Comparison of ENCODE assay signal across 10 cellular contexts in genomic region chr2:60556998-60557955, GRCh38. TPM values are rescaled to one million over a fixed set of nuclear protein-coding genes. Genes with fewer than 3 reads are reported as not detected.
DNase-seq lines count a peak whose midpoint lies in the region; ATAC-seq and TF ChIP-seq lines count a peak whose summit lies in the region.
"Had no signal": no experiment of that assay in that cellular context is flagged by ENCODE, and none has a peak within 500 bp of the region (broad histone marks: within the 10 kb centered on the region; RNA-seq: fewer than 3 reads in every experiment).

No MANE protein-coding gene starts in this region.

- H3K27ac ChIP-seq in DND-41 (ENCODE audit: low read length), result no peak overlapping the region
- no peak overlapping the region for H3K27ac ChIP-seq in IMR-90 (ENCODE audit: insufficient read depth, low read length)
- no peak overlapping the region for H3K27ac ChIP-seq in mesodermal cell (ENCODE audit: low read depth, low read length, severe bottlenecking)
- H3K27ac ChIP-seq: parathyroid adenoma had no signal

- H4K20me1 ChIP-seq in DND-41 (ENCODE audit: insufficient read depth, low read length) (no peaks in the 10 kb centered on the region), IMR-90 (ENCODE audit: insufficient read depth, low read length) (no peaks in the 10 kb centered on the region)

- TF ChIP-seq RAD21 in IMR-90 (IDR thresholded peaks at IDR 0.05; ENCODE audit: low read length), result no peak

- no peaks in the 10 kb centered on the region for H3K36me3 Mint-ChIP-seq in activated T-helper 1 cell treated with anti-CD3 and anti-CD28 coated beads, Interleukin-12 subunit alpha, Interleukin-12 subunit beta, Interleukin-2, Interleukin-4 antibody, amounts not matched to agents 30 ng/mL and 10 ng/mL and 1 ng/mL, durations not matched to agents 14 hours and 24 hours and 36 hours (ENCODE audit: low read depth)
- no peaks in the 10 kb centered on the region for H3K36me3 Mint-ChIP-seq in activated CD4-positive, alpha-beta memory T cell treated with anti-CD3 and anti-CD28 coated beads for 36 hours

- TF ChIP-seq POLR2A in IMR-90 (IDR thresholded peaks at IDR 0.05; ENCODE audit: low read depth, low read length), result no peak

- CTCF ChIA-PET in IMR-90 (lab: Yijun Ruan, JAX), result interaction anchor here (0.6 to 1.1 kb wide), 2 partner anchors 8 to 123 kb away, joined by 3 read pairs; no protein-coding TSS in a partner anchor
- CTCF ChIA-PET in activated CD4-positive, alpha-beta memory T cell treated with anti-CD3 and anti-CD28 coated beads for 36 hours (lab: Charles Lee), result interaction anchor here (1.2 kb wide), 1 partner anchor 24 kb away, joined by 8 read pairs; no protein-coding TSS in a partner anchor

- H3K79me2 ChIP-seq in DND-41 (ENCODE audit: insufficient read depth, low read length), result peaks cover 17% of the 10 kb centered on the region
- H3K79me2 ChIP-seq: parathyroid adenoma had no signal

- peak overlapping the region; percentile 17 to 78; a peak in 3 of 4 replicates for H3K4me3 ChIP-seq in DND-41 (ENCODE audit: low read depth in 1 of 2, low read length in 2 of 2)
- no peak overlapping the region; the same call in 1 of the 2 replicates for H3K4me3 ChIP-seq in IMR-90 (ENCODE audit: insufficient read depth, low read depth, low read length)
- peak overlapping the region; percentile 24 for H3K4me3 ChIP-seq in mesodermal cell (ENCODE audit: extremely low read depth, insufficient read depth, low read length, poor library complexity, severe bottlenecking)

- no peak overlapping the region for H4K5ac ChIP-seq in IMR-90 (ENCODE audit: low read depth, low read length)

- H3K36me3 ChIP-seq in DND-41 (ENCODE audit: insufficient read depth, low read length), result no peaks in the 10 kb centered on the region
- H3K36me3 ChIP-seq in IMR-90 (ENCODE audit: control insufficient read depth, insufficient read depth, low read length), result no peaks in the 10 kb centered on the region
- H3K36me3 ChIP-seq in mesodermal cell (ENCODE audit: control insufficient read depth, insufficient read depth, low read length), result no peaks in the 10 kb centered on the region

- POLR2A ChIA-PET in IMR-90 (lab: Charles Lee; ENCODE audit: unreplicated experiment), result interaction anchor here (0.7 kb wide), 1 partner anchor 691 kb away, joined by 6 read pairs; no protein-coding TSS in a partner anchor
- POLR2A ChIA-PET in activated CD4-positive, alpha-beta memory T cell treated with anti-CD3 and anti-CD28 coated beads for 36 hours (lab: Charles Lee), result interaction anchor here (0.6 kb wide), 1 partner anchor 234 kb away, joined by 3 read pairs; no protein-coding TSS in a partner anchor

- ATAC-seq in DND-41 (ENCODE audit: insufficient read depth, low read depth) (peak; percentile 17; the same call in 1 of the 3 replicates), IMR-90 (ENCODE audit: low read depth) (no peak), GM21423 (IDR thresholded peaks at IDR 0.05; ENCODE audit: unreplicated experiment) (no peak), HG03045 (IDR thresholded peaks at IDR 0.05; ENCODE audit: unreplicated experiment) (no peak)

- H3K4me2 ChIP-seq in DND-41 (ENCODE audit: insufficient read depth, low read length) (peak overlapping the region; percentile 92), IMR-90 (ENCODE audit: low read depth, low read length) (peak overlapping the region; percentile 40; the same call in 1 of the 2 replicates)

- DNase-seq in DND-41 (peak; percentile 63), IMR-90 (no peak), NCI-H1048 (lab: John Stamatoyannopoulos, UW) (no peak)
- DNase-seq in activated T-helper 1 cell treated with anti-CD3 and anti-CD28 coated beads, Interleukin-12 subunit alpha, Interleukin-12 subunit beta, Interleukin-2, Interleukin-4 antibody, amounts not matched to agents 30 ng/mL and 10 ng/mL and 1 ng/mL, durations not matched to agents 14 hours and 24 hours and 36 hours (ENCODE audit: low spot score), result no peak
- no peak for DNase-seq in activated CD4-positive, alpha-beta memory T cell treated with anti-CD3 and anti-CD28 coated beads for 36 hours
- DNase-seq: NCI-H226 had no signal

- TF ChIP-seq CTCF in DND-41 (IDR thresholded peaks at IDR 0.05; ENCODE audit: borderline replicate concordance, extremely low read depth, low read length, poor library complexity, severe bottlenecking) (no peak), IMR-90 (conservative IDR thresholded peaks at IDR 0.05; ENCODE audit: low read depth, low read length) (no peak)

- H3K79me1 ChIP-seq in IMR-90 (ENCODE audit: low read depth in 1 of 2, low read length in 2 of 2), result no peaks in the 10 kb centered on the region

- 0% methylated on average over 1 of the region's 28 CpGs; no CpG with 5 or more reads in 1 of the 2 experiments for WGBS in IMR-90 (ENCODE audit: extremely low coverage in 2 of 2, insufficient read length in 1 of 2), 2 experiments
- 0 to 2% methylated on average over 13 to 16 of the region's 28 CpGs for WGBS in mesodermal cell (ENCODE audit: insufficient coverage in 2 of 2), 2 experiments

- peaks cover 16% of the 10 kb centered on the region for H3K4me1 Mint-ChIP-seq in activated T-helper 1 cell treated with anti-CD3 and anti-CD28 coated beads, Interleukin-12 subunit alpha, Interleukin-12 subunit beta, Interleukin-2, Interleukin-4 antibody, amounts not matched to agents 30 ng/mL and 10 ng/mL and 1 ng/mL, durations not matched to agents 14 hours and 24 hours and 36 hours (ENCODE audit: low read depth)
- H3K4me1 Mint-ChIP-seq in activated CD4-positive, alpha-beta memory T cell treated with anti-CD3 and anti-CD28 coated beads for 36 hours (ENCODE audit: low read depth), result peaks cover 28% of the 10 kb centered on the region

- dilution Hi-C loops in IMR-90 (cut with HindIII; ENCODE audit: low sequenced_read_pairs, unreplicated experiment), result no loop called here

- intact Hi-C loops in IMR-90 (cut with micrococcal nuclease), result loop anchor here (10.0 kb wide), 1 partner anchor 1982 kb away; no protein-coding TSS in a partner anchor
- intact Hi-C loops in activated T-helper 1 cell treated with anti-CD3 and anti-CD28 coated beads, Interleukin-12 subunit alpha, Interleukin-12 subunit beta, Interleukin-2, Interleukin-4 antibody, amounts not matched to agents 30 ng/mL and 10 ng/mL and 1 ng/mL, durations not matched to agents 14 hours and 24 hours and 36 hours (cut with micrococcal nuclease), result loop anchor here (1.0 to 5.0 kb wide), 3 partner anchors 9 to 200 kb away; partner anchors contain the start of gene PAPOLG
- intact Hi-C loops in activated CD4-positive, alpha-beta memory T cell treated with anti-CD3 and anti-CD28 coated beads for 36 hours (cut with micrococcal nuclease), result loop anchor here (10.0 kb wide), 1 partner anchor 1792 kb away; no protein-coding TSS in a partner anchor

- H3K9ac ChIP-seq in DND-41 (ENCODE audit: low read depth, low read length), result peak overlapping the region; percentile 89
- no peak overlapping the region for H3K9ac ChIP-seq in IMR-90 (ENCODE audit: low read depth, low read length)
- H3K9ac ChIP-seq: parathyroid adenoma had no signal

- H2AK5ac ChIP-seq in IMR-90 (ENCODE audit: low read depth, low read length), result no peak overlapping the region

- no peak overlapping the region for H2BK5ac ChIP-seq in IMR-90 (ENCODE audit: low read depth, low read length, poor library complexity, severe bottlenecking)

- H2AFZ ChIP-seq in DND-41 (ENCODE audit: low read depth, low read length), result peak overlapping the region; percentile 11; the same call in 1 of the 2 replicates
- no peak overlapping the region for H2AFZ ChIP-seq in IMR-90 (replicated peaks; ENCODE audit: low read length, poor library complexity)
- H2AFZ ChIP-seq: parathyroid adenoma had no signal

- no peak overlapping the region for H3K4me3 Mint-ChIP-seq in activated T-helper 1 cell treated with anti-CD3 and anti-CD28 coated beads, Interleukin-12 subunit alpha, Interleukin-12 subunit beta, Interleukin-2, Interleukin-4 antibody, amounts not matched to agents 30 ng/mL and 10 ng/mL and 1 ng/mL, durations not matched to agents 14 hours and 24 hours and 36 hours
- no peak overlapping the region for H3K4me3 Mint-ChIP-seq in activated CD4-positive, alpha-beta memory T cell treated with anti-CD3 and anti-CD28 coated beads for 36 hours

- H3K9me1 ChIP-seq in IMR-90 (ENCODE audit: insufficient read depth, low read length), result no peaks in the 10 kb centered on the region

- H4K8ac ChIP-seq in IMR-90 (ENCODE audit: low read depth in 2 of 2, low read length in 2 of 2), result no peak overlapping the region

- peak overlapping the region; percentile 81 for H3K27ac Mint-ChIP-seq in activated T-helper 1 cell treated with anti-CD3 and anti-CD28 coated beads, Interleukin-12 subunit alpha, Interleukin-12 subunit beta, Interleukin-2, Interleukin-4 antibody, amounts not matched to agents 30 ng/mL and 10 ng/mL and 1 ng/mL, durations not matched to agents 14 hours and 24 hours and 36 hours
- H3K27ac Mint-ChIP-seq in activated CD4-positive, alpha-beta memory T cell treated with anti-CD3 and anti-CD28 coated beads for 36 hours, result no peak overlapping the region

- H3K4me1 ChIP-seq in DND-41 (ENCODE audit: insufficient read depth, low read length) (peaks cover 45% of the 10 kb centered on the region), IMR-90 (ENCODE audit: control insufficient read depth, insufficient read depth, low read length) (no peaks in the 10 kb centered on the region), mesodermal cell (ENCODE audit: control insufficient read depth, insufficient read depth, low read length, poor library complexity, severe bottlenecking) (peaks cover 11% of the 10 kb centered on the region)
- H3K4me1 ChIP-seq: parathyroid adenoma had no signal

- no peak overlapping the region for H3K4ac ChIP-seq in IMR-90 (ENCODE audit: low read depth, low read length)

- in situ Hi-C loops in IMR-90 (cut with MboI; ENCODE audit: low sequenced_read_pairs), result no loop called here

- H3K9me3 Mint-ChIP-seq in activated T-helper 1 cell treated with anti-CD3 and anti-CD28 coated beads, Interleukin-12 subunit alpha, Interleukin-12 subunit beta, Interleukin-2, Interleukin-4 antibody, amounts not matched to agents 30 ng/mL and 10 ng/mL and 1 ng/mL, durations not matched to agents 14 hours and 24 hours and 36 hours, result no peaks in the 10 kb centered on the region
- H3K9me3 Mint-ChIP-seq in activated CD4-positive, alpha-beta memory T cell treated with anti-CD3 and anti-CD28 coated beads for 36 hours, result no peaks in the 10 kb centered on the region

- no peak overlapping the region for H3K14ac ChIP-seq in IMR-90 (replicated peaks; ENCODE audit: low read depth, low read length)

- peaks cover 68% of the 10 kb centered on the region for H3K27me3 Mint-ChIP-seq in activated T-helper 1 cell treated with anti-CD3 and anti-CD28 coated beads, Interleukin-12 subunit alpha, Interleukin-12 subunit beta, Interleukin-2, Interleukin-4 antibody, amounts not matched to agents 30 ng/mL and 10 ng/mL and 1 ng/mL, durations not matched to agents 14 hours and 24 hours and 36 hours (ENCODE audit: insufficient read depth)
- H3K27me3 Mint-ChIP-seq in activated CD4-positive, alpha-beta memory T cell treated with anti-CD3 and anti-CD28 coated beads for 36 hours, result peaks cover 55% of the 10 kb centered on the region

- H4K91ac ChIP-seq in IMR-90 (ENCODE audit: insufficient read depth, low read depth, low read length), result no peak overlapping the region

- no peak overlapping the region for H3K18ac ChIP-seq in IMR-90 (ENCODE audit: low read depth, low read length)

- no peak overlapping the region for H2BK120ac ChIP-seq in IMR-90 (ENCODE audit: low read depth, low read length)

- H3K9me3 ChIP-seq in DND-41 (ENCODE audit: insufficient read depth, low read length, severe bottlenecking) (no peaks in the 10 kb centered on the region), IMR-90 (ENCODE audit: control insufficient read depth, insufficient read depth, low read length) (no peaks in the 10 kb centered on the region), mesodermal cell (ENCODE audit: control insufficient read depth, low read length) (no peaks in the 10 kb centered on the region)

- no peak overlapping the region for H3K23ac ChIP-seq in IMR-90 (ENCODE audit: low read depth, low read length)

- H3K56ac ChIP-seq in IMR-90 (ENCODE audit: extremely low read depth, insufficient read depth, low read length), result no peak overlapping the region

- H3K27me3 ChIP-seq in DND-41 (ENCODE audit: insufficient read depth, low read length, poor library complexity), result peaks cover 52% of the 10 kb centered on the region
- peaks cover 36% of the 10 kb centered on the region for H3K27me3 ChIP-seq in IMR-90 (ENCODE audit: control insufficient read depth, insufficient read depth, low read length)

- peak overlapping the region; percentile 70 for H2AK9ac ChIP-seq in IMR-90 (replicated peaks; ENCODE audit: low read depth, low read length, poor library complexity)

- BruUV-seq in IMR-90 (replicated peaks; lab: Mats Ljungman, UMichigan), result no TSS peak

- H2BK20ac ChIP-seq in IMR-90 (ENCODE audit: low read depth, low read length), result no peak overlapping the region

- no peak overlapping the region for H2BK15ac ChIP-seq in IMR-90 (ENCODE audit: low read depth, low read length)

RNA-seq across cellular contexts. Expression of gene BCL11A, which starts 3.8 kb away (rescaled TPM):
- 1.1 and 1.7 TPM in 2 replicates for total RNA-seq in IMR-90 (2012; rRNA removed)
- 1.0 and 1.2 TPM in 2 replicates for polyA plus RNA-seq in IMR-90 (2012; rRNA removed)
- 0.51 and 0.54 TPM in 2 replicates for polyA plus RNA-seq in IMR-90 (2012; cell fraction: cytosol; rRNA removed)
- polyA plus RNA-seq in IMR-90 (2012; cell fraction: nucleus; rRNA removed; ENCODE audit: low replicate concordance), result 0.81 and 2.6 TPM in 2 replicates
- total RNA-seq in activated T-helper 1 cell treated with anti-CD3 and anti-CD28 coated beads, Interleukin-12 subunit alpha, Interleukin-12 subunit beta, Interleukin-2, Interleukin-4 antibody, amounts not matched to agents 30 ng/mL and 10 ng/mL and 1 ng/mL, durations not matched to agents 14 hours and 24 hours and 36 hours, result not detected in 2 replicates
- 11.3 TPM for polyA plus RNA-seq in mesodermal cell (2013, experiment 1 of 2)
- polyA plus RNA-seq in mesodermal cell (2013, experiment 2 of 2), result 11.6 TPM
- not detected for total RNA-seq in activated CD4-positive, alpha-beta memory T cell treated with anti-CD3 and anti-CD28 coated beads for 36 hours
